Comparison of ENCODE assay signal across 12 cellular contexts in genomic region chr9:110933350-110934001, GRCh38.
DNase-seq lines count a peak whose midpoint lies in the region; ATAC-seq and FAIRE-seq lines count a peak whose summit lies in the region.
"Had no signal": no experiment of that assay in that cellular context is flagged by ENCODE, and none has a peak within 500 bp of the region (broad histone marks: within the 10 kb centered on the region; RNA-seq: fewer than 3 reads in every experiment).

No MANE protein-coding gene starts in this region.

- DNase-seq in GM18507 (ENCODE audit: extremely low spot score, insufficient read length, low read depth) (no peak), immature natural killer cell (peak in 1 of 3 donors; percentile 11), NCI-H774 (lab: John Stamatoyannopoulos, UW) (no peak), EL (no peak), NCI-H345 (lab: John Stamatoyannopoulos, UW) (no peak)
- DNase-seq in activated naive CD4-positive, alpha-beta T cell treated with anti-CD3 and anti-CD28 coated beads, Interleukin-2, amount 10 ng/mL, durations not matched to agents 7 days and 5 days: no peak
- DNase-seq: cortex of kidney, DMS79 treated with DMSO at 0.1 percent for 48 hours, NCI-H1417 treated with DMSO at 0.1 percent for 48 hours had no signal

- peaks cover 0 to 2% (median 0%) of the 10 kb centered on the region in 3 donors for H3K27me3 Mint-ChIP-seq in immature natural killer cell (ENCODE audit: low read depth in 3 of 3)
- no peaks in the 10 kb centered on the region for H3K27me3 Mint-ChIP-seq in activated naive CD4-positive, alpha-beta T cell treated with anti-CD3 and anti-CD28 coated beads, Interleukin-2, amount 10 ng/mL, durations not matched to agents 7 days and 5 days

- CTCF ChIA-PET in activated naive CD4-positive, alpha-beta T cell treated with anti-CD3 and anti-CD28 coated beads, Interleukin-2, amount 10 ng/mL, durations not matched to agents 7 days and 5 days (lab: Charles Lee): no interaction called here

- ATAC-seq in GM21526 (IDR thresholded peaks at IDR 0.05; ENCODE audit: low FRiP score, unreplicated experiment): peak; percentile 67
- ATAC-seq in HG03378 (IDR thresholded peaks at IDR 0.05; ENCODE audit: unreplicated experiment): peak; percentile 69
- ATAC-seq: SK-N-SH treated with all-trans-retinoic acid at 6 μM for 48 hours had no signal

- H3K36me3 Mint-ChIP-seq in immature natural killer cell: no peaks in the 10 kb centered on the region
- H3K36me3 Mint-ChIP-seq in activated naive CD4-positive, alpha-beta T cell treated with anti-CD3 and anti-CD28 coated beads, Interleukin-2, amount 10 ng/mL, durations not matched to agents 7 days and 5 days: no peaks in the 10 kb centered on the region

- H3K4me3 Mint-ChIP-seq in immature natural killer cell: peak overlapping the region in 3 of 5 donors; percentile 11 to 44 (median 36)
- no peak overlapping the region for H3K4me3 Mint-ChIP-seq in activated naive CD4-positive, alpha-beta T cell treated with anti-CD3 and anti-CD28 coated beads, Interleukin-2, amount 10 ng/mL, durations not matched to agents 7 days and 5 days

- peaks cover 10 to 16% of the 10 kb centered on the region in 2 donors for H3K4me1 Mint-ChIP-seq in immature natural killer cell
- no peaks in the 10 kb centered on the region for H3K4me1 Mint-ChIP-seq in activated naive CD4-positive, alpha-beta T cell treated with anti-CD3 and anti-CD28 coated beads, Interleukin-2, amount 10 ng/mL, durations not matched to agents 7 days and 5 days

- H3K9me3 Mint-ChIP-seq in immature natural killer cell: peaks cover 0 to 5% (median 3%) of the 10 kb centered on the region in 6 donors
- peaks cover 4% of the 10 kb centered on the region for H3K9me3 Mint-ChIP-seq in activated naive CD4-positive, alpha-beta T cell treated with anti-CD3 and anti-CD28 coated beads, Interleukin-2, amount 10 ng/mL, durations not matched to agents 7 days and 5 days

- peak overlapping the region in 4 of 6 donors; percentile 6 to 81 (median 66) for H3K27ac Mint-ChIP-seq in immature natural killer cell
- no peak overlapping the region for H3K27ac Mint-ChIP-seq in activated naive CD4-positive, alpha-beta T cell treated with anti-CD3 and anti-CD28 coated beads, Interleukin-2, amount 10 ng/mL, durations not matched to agents 7 days and 5 days

- FAIRE-seq in GM18507 (lab: Jason Lieb, UNC): peak; percentile 76
